In genomic region chr7:64863021-64863420, GRCh38 we compare ENCODE assay signal across 26 cellular contexts.
"Had no signal": no experiment of that assay in that cellular context is flagged by ENCODE, and none has a peak within 500 bp of the region (broad histone marks: within the 10 kb centered on the region; RNA-seq: fewer than 3 reads in every experiment).

No MANE protein-coding gene starts in this region.

- H3K9me3 Mint-ChIP-seq: effector memory CD8-positive, alpha-beta T cell had no signal

- DNase-seq: cortex of kidney; effector memory CD8-positive, alpha-beta T cell; erythroblast; esophagus squamous epithelium; foreskin melanocyte; glutamatergic neuron; hypothalamus; immature natural killer cell; left ventricle myocardium superior; mucosa of descending colon; naive thymus-derived CD4-positive, alpha-beta T cell; retina; right lobe of liver; small intestine; stimulated activated CD4-positive, alpha-beta T cell treated with anti-CD3 and anti-CD28 coated beads, Interleukin-15, amount 100 ng/mL, for 24 hours; stimulated activated CD4-positive, alpha-beta T cell treated with anti-CD3 and anti-CD28 coated beads, Interleukin-2, amount 100 ng/mL, for 48 hours; stimulated activated naive CD4-positive, alpha-beta T cell; stimulated activated naive CD8-positive, alpha-beta T cell treated with anti-CD3 and anti-CD28 coated beads, Interleukin-15, amount 100 ng/mL, for 72 hours; transverse colon had no signal

- H3K4me3 Mint-ChIP-seq: effector memory CD8-positive, alpha-beta T cell; immature natural killer cell; memory B cell; mesothelial cell of epicardium; naive thymus-derived CD4-positive, alpha-beta T cell; nephron; neural progenitor cell; stimulated activated naive CD8-positive, alpha-beta T cell treated with anti-CD3 and anti-CD28 coated beads, Interleukin-15, amount 100 ng/mL, for 72 hours had no signal

- ATAC-seq: effector memory CD8-positive, alpha-beta T cell; left ventricle myocardium superior; mucosa of descending colon; naive thymus-derived CD4-positive, alpha-beta T cell; right lobe of liver; stimulated activated naive CD8-positive, alpha-beta T cell treated with anti-CD3 and anti-CD28 coated beads, Interleukin-15, amount 100 ng/mL, for 72 hours had no signal

- H3K27ac ChIP-seq: esophagus squamous epithelium, neural progenitor cell, right lobe of liver, suprapubic skin, transverse colon, vagina had no signal

- H3K36me3 ChIP-seq: esophagus squamous epithelium, neural progenitor cell, right lobe of liver, suprapubic skin, transverse colon, vagina had no signal

- H3K4me1 ChIP-seq: esophagus squamous epithelium, neural progenitor cell, right lobe of liver, suprapubic skin, transverse colon, vagina had no signal

- H3K9me3 ChIP-seq: esophagus squamous epithelium, mucosa of descending colon, right lobe of liver, suprapubic skin, transverse colon, vagina had no signal

- H3K4me1 Mint-ChIP-seq: immature natural killer cell; memory B cell; mesothelial cell of epicardium; naive thymus-derived CD4-positive, alpha-beta T cell; nephron; neural progenitor cell; stimulated activated naive CD8-positive, alpha-beta T cell treated with anti-CD3 and anti-CD28 coated beads, Interleukin-15, amount 100 ng/mL, for 72 hours had no signal

- H3K27ac Mint-ChIP-seq: effector memory CD8-positive, alpha-beta T cell; immature natural killer cell; memory B cell; mesothelial cell of epicardium; naive thymus-derived CD4-positive, alpha-beta T cell; nephron; neural progenitor cell; stimulated activated naive CD8-positive, alpha-beta T cell treated with anti-CD3 and anti-CD28 coated beads, Interleukin-15, amount 100 ng/mL, for 72 hours had no signal

- H3K27me3 ChIP-seq: esophagus squamous epithelium, neural progenitor cell, right lobe of liver, suprapubic skin, transverse colon, vagina had no signal

- H3K27me3 Mint-ChIP-seq: memory B cell had no signal

- H3K4me3 ChIP-seq: esophagus squamous epithelium, lung, mucosa of descending colon, neural progenitor cell, right lobe of liver, suprapubic skin, transverse colon, vagina had no signal

- H3K36me3 Mint-ChIP-seq: mesothelial cell of epicardium, neural progenitor cell had no signal
